Comparison of ENCODE assay signal across 17 cellular contexts in genomic region chr2:111108745-111109271, GRCh38.
"Had no signal": no experiment of that assay in that cellular context is flagged by ENCODE, and none has a peak within 500 bp of the region (broad histone marks: within the 10 kb centered on the region; RNA-seq: fewer than 3 reads in every experiment).

No MANE protein-coding gene starts in this region.

- H3K9me3 ChIP-seq: colonic mucosa, right atrium auricular region, suprapubic skin, thyroid gland had no signal

- H3K36me3 ChIP-seq: colonic mucosa, right atrium auricular region, suprapubic skin, thyroid gland had no signal

- FAIRE-seq: small intestine, urothelium cell line had no signal

- DNase-seq: colonic mucosa; dermis blood vessel endothelial cell; erythroblast; foreskin melanocyte; head of caudate nucleus; kidney glomerular epithelial cell; natural killer cell; posterior cingulate gyrus; small intestine; stimulated activated CD4-positive, alpha-beta T cell treated with anti-CD3 and anti-CD28 coated beads, Interleukin-2, amount 100 ng/mL, for 48 hours; stimulated activated naive CD4-positive, alpha-beta T cell treated with Interleukin-2 at 50 U/mL for 16 hours; thyroid gland had no signal

- H2AFZ ChIP-seq: hepatocyte had no signal

- H3K4me1 ChIP-seq: colonic mucosa, right atrium auricular region, suprapubic skin had no signal

- H3K27me3 ChIP-seq: colonic mucosa, hepatocyte, thyroid gland had no signal

- H3K4me3 ChIP-seq: colonic mucosa, hepatocyte, right atrium auricular region, suprapubic skin, thyroid gland had no signal

- ATAC-seq: left lobe of liver, natural killer cell had no signal

- H3K4me2 ChIP-seq: hepatocyte had no signal

- H3K27ac ChIP-seq: colonic mucosa, hepatocyte, right atrium auricular region, suprapubic skin, thyroid gland had no signal
